In genomic region chr14:90733139-90733808, GRCh38 we compare ENCODE assay signal across 20 cellular contexts.
DNase-seq lines count a peak whose midpoint lies in the region; ATAC-seq and TF ChIP-seq lines count a peak whose summit lies in the region.
"Had no signal": no experiment of that assay in that cellular context is flagged by ENCODE, and none has a peak within 500 bp of the region (broad histone marks: within the 10 kb centered on the region; RNA-seq: fewer than 3 reads in every experiment).

No MANE protein-coding gene starts in this region.

- TF ChIP-seq CTCF in endodermal cell (conservative IDR thresholded peaks at IDR 0.05) (no peak), gastrocnemius medialis (IDR thresholded peaks at IDR 0.05 in 4 of 5, conservative IDR thresholded peaks at IDR 0.05 in 1 of 5) (no peak)

- DNase-seq in NCI-H446 (lab: John Stamatoyannopoulos, UW) (peak; percentile 37 to 80), endodermal cell (no peak), inferior parietal cortex (ENCODE audit: extremely low spot score) (peak; percentile 70), gastrocnemius medialis (peak; percentile 79 to 82), A172 (ENCODE audit: low spot score) (no peak), DMS153 treated with DMSO at 0.1 percent for 48 hours (lab: John Stamatoyannopoulos, UW; ENCODE audit: unreplicated experiment) (no peak)
- DNase-seq in activated CD4-positive, alpha-beta T cell treated with anti-CD3 and anti-CD28 coated beads for 4 hours: no peak
- DNase-seq: activated CD4-positive, alpha-beta T cell treated with anti-CD3 and anti-CD28 coated beads, Interleukin-2, amount 50 U/mL, for 48 hours; activated naive CD4-positive, alpha-beta T cell treated with anti-CD3 and anti-CD28 coated beads, Interleukin-2, amount 50 U/mL, for 16 hours; activated T-cell treated with anti-CD3 and anti-CD28 coated beads, Interleukin-2, amount 50 U/mL, for 1 hour; cortex of kidney; GM23248; mesendoderm; NCI-H1694; NCI-H345; T-helper 1 cell had no signal

- H3K4me3 ChIP-seq in endodermal cell (ENCODE audit: low read length) (no peak overlapping the region), gastrocnemius medialis (no peak overlapping the region)
- H3K4me3 ChIP-seq: GM23248 had no signal

- 96 to 98% methylated on average over 10 to 16 of the region's 16 CpGs for WGBS in endodermal cell (ENCODE audit: insufficient coverage in 1 of 2, insufficient read length in 1 of 2), 2 experiments

- no peak overlapping the region for H3K9ac ChIP-seq in endodermal cell (ENCODE audit: extremely low read depth, low read length, poor library complexity, severe bottlenecking)
- H3K9ac ChIP-seq: GM23248 had no signal

- no peaks in the 10 kb centered on the region for H3K27me3 Mint-ChIP-seq in endodermal cell (ENCODE audit: insufficient read depth)

- no peaks in the 10 kb centered on the region for H3K4me1 ChIP-seq in endodermal cell (ENCODE audit: control insufficient read depth, insufficient read depth, low read length)
- H3K4me1 ChIP-seq in gastrocnemius medialis: peaks cover 5 to 14% of the 10 kb centered on the region in 2 donors

- H3K4me1 Mint-ChIP-seq in endodermal cell: peaks cover 2% of the 10 kb centered on the region
- H3K4me1 Mint-ChIP-seq: stimulated activated effector memory CD8-positive, alpha-beta T cell treated with anti-CD3 and anti-CD28 coated beads, Interleukin-12 subunit alpha, Interleukin-12 subunit beta, amount 100 ng/mL, for 72 hours had no signal

- H3K36me3 Mint-ChIP-seq in endodermal cell (ENCODE audit: low read depth): peaks cover 19% of the 10 kb centered on the region
- H3K36me3 Mint-ChIP-seq: natural killer cell treated with Interleukin-12 subunit alpha and Interleukin-12 subunit beta and Interleukin-15 and Interleukin-18, amount 100 ng/mL, for 72 hours; stimulated activated effector memory CD8-positive, alpha-beta T cell treated with anti-CD3 and anti-CD28 coated beads, Interleukin-12 subunit alpha, Interleukin-12 subunit beta, amount 100 ng/mL, for 72 hours had no signal

- no peak overlapping the region for H3K4me3 Mint-ChIP-seq in endodermal cell
- H3K4me3 Mint-ChIP-seq: natural killer cell treated with Interleukin-12 subunit alpha and Interleukin-12 subunit beta and Interleukin-15 and Interleukin-18, amount 100 ng/mL, for 72 hours; stimulated activated effector memory CD8-positive, alpha-beta T cell treated with anti-CD3 and anti-CD28 coated beads, Interleukin-12 subunit alpha, Interleukin-12 subunit beta, amount 100 ng/mL, for 72 hours had no signal

- H3K9me3 ChIP-seq in endodermal cell (ENCODE audit: control insufficient read depth, low read length) (no peaks in the 10 kb centered on the region), gastrocnemius medialis (no peaks in the 10 kb centered on the region)

- H3K27ac ChIP-seq in endodermal cell (ENCODE audit: low read depth, low read length) (no peak overlapping the region), gastrocnemius medialis (peak overlapping the region; percentile 60 to 85 (median 74))
- H3K27ac ChIP-seq: GM23248 had no signal

- intact Hi-C loops in gastrocnemius medialis (cut with DNase I; ENCODE audit: low total_unique reads): no loop called here

- H3K9me3 Mint-ChIP-seq in endodermal cell: no peaks in the 10 kb centered on the region
- H3K9me3 Mint-ChIP-seq: natural killer cell treated with Interleukin-12 subunit alpha and Interleukin-12 subunit beta and Interleukin-15 and Interleukin-18, amount 100 ng/mL, for 72 hours; stimulated activated effector memory CD8-positive, alpha-beta T cell treated with anti-CD3 and anti-CD28 coated beads, Interleukin-12 subunit alpha, Interleukin-12 subunit beta, amount 100 ng/mL, for 72 hours had no signal

- in situ Hi-C loops in gastrocnemius medialis (cut with MboI; ENCODE audit: low sequenced_read_pairs in 4 of 4): no loop called here

- H3K27ac Mint-ChIP-seq in endodermal cell: peak overlapping the region; percentile 46
- H3K27ac Mint-ChIP-seq: natural killer cell treated with Interleukin-12 subunit alpha and Interleukin-12 subunit beta and Interleukin-15 and Interleukin-18, amount 100 ng/mL, for 72 hours; stimulated activated effector memory CD8-positive, alpha-beta T cell treated with anti-CD3 and anti-CD28 coated beads, Interleukin-12 subunit alpha, Interleukin-12 subunit beta, amount 100 ng/mL, for 72 hours had no signal

- no peak for TF ChIP-seq POLR2A in gastrocnemius medialis (IDR thresholded peaks at IDR 0.05)

- H3K27me3 ChIP-seq in endodermal cell (ENCODE audit: control insufficient read depth, insufficient read depth, low read length, poor library complexity, severe bottlenecking) (no peaks in the 10 kb centered on the region), gastrocnemius medialis (no peaks in the 10 kb centered on the region)

- ATAC-seq in gastrocnemius medialis (peak; percentile 93 to 98), HG03342 (IDR thresholded peaks at IDR 0.05; ENCODE audit: unreplicated experiment) (no peak)
- ATAC-seq: HepG2; natural killer cell treated with Interleukin-12 subunit alpha and Interleukin-12 subunit beta and Interleukin-15 and Interleukin-18, amount 100 ng/mL, for 72 hours; stimulated activated effector memory CD8-positive, alpha-beta T cell treated with anti-CD3 and anti-CD28 coated beads, Interleukin-12 subunit alpha, Interleukin-12 subunit beta, amount 100 ng/mL, for 72 hours had no signal

- H3K36me3 ChIP-seq in endodermal cell (ENCODE audit: control insufficient read depth, insufficient read depth, low read length): no peaks in the 10 kb centered on the region
- no peaks in the 10 kb centered on the region for H3K36me3 ChIP-seq in gastrocnemius medialis

Comparison
In these comparisons a context has a peak if more than half of its experiments do, and no peak if none do; other contexts are left out.
1. DNase-seq: peak in NCI-H446 (2 of 2), inferior parietal cortex (single experiment) and gastrocnemius medialis (2 of 2); none in endodermal cell (single experiment), A172 (single experiment), DMS153 treated with DMSO at 0.1 percent for 48 hours (single experiment) and activated CD4-positive, alpha-beta T cell treated with anti-CD3 and anti-CD28 coated beads for 4 hours (0 of 2).